Comparison of ENCODE assay signal across 15 cellular contexts in the genomic region with DNA sequence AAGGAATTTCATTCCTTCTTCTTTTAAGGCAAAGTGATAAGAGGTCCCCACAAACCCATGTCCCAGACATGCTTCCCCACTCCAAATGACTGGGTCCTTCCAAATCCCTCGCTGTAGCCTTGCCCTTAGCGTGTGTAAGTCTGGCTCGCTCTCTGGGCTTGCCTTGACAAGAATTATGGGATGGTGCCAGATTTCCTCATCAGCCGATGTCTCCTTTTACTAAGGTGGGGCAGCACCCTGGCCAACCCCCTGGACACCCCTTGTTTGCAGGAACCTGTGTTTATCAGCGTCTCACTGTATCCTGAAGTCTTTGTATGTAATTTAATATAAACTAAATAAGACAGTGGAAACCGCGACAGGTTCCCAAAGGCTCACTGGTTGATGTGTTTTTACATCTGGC.
DNase-seq lines count a peak whose midpoint lies in the region; TF ChIP-seq lines count a peak whose summit lies in the region.
"Had no signal": no experiment of that assay in that cellular context is flagged by ENCODE, and none has a peak within 500 bp of the region (broad histone marks: within the 10 kb centered on the region; RNA-seq: fewer than 3 reads in every experiment).

No MANE protein-coding gene starts in this region.

- no peaks in the 10 kb centered on the region for H4K20me1 ChIP-seq in mammary epithelial cell (ENCODE audit: insufficient read depth, low read length)
- H4K20me1 ChIP-seq in OCI-LY7 (ENCODE audit: insufficient read depth, low read length): no peaks in the 10 kb centered on the region

- no peak overlapping the region for H2BK12ac ChIP-seq in mesenchymal stem cell (ENCODE audit: low read length in 2 of 2)

- H3K23ac ChIP-seq in mesenchymal stem cell (ENCODE audit: low read length in 2 of 2): no peak overlapping the region

- H4K8ac ChIP-seq in mesenchymal stem cell (ENCODE audit: low read length): no peak overlapping the region

- dilution Hi-C loops in mammary epithelial cell (cut with HindIII; ENCODE audit: low sequenced_read_pairs): no loop called here

- peak overlapping the region; percentile 21 for H4K91ac ChIP-seq in mesenchymal stem cell (ENCODE audit: low read length)

- H3K14ac ChIP-seq in mesenchymal stem cell (ENCODE audit: low read length in 2 of 2): no peak overlapping the region

- no peak overlapping the region for H2AK5ac ChIP-seq in mesenchymal stem cell (ENCODE audit: low read length, severe bottlenecking)

- H3K9me3 ChIP-seq in mammary epithelial cell (replicated peaks; ENCODE audit: insufficient read depth, low read length) (no peaks in the 10 kb centered on the region), mesenchymal stem cell (ENCODE audit: control insufficient read depth, low read length) (no peaks in the 10 kb centered on the region), OCI-LY7 (ENCODE audit: low read length) (no peaks in the 10 kb centered on the region)

- H3K27ac ChIP-seq in mammary epithelial cell (ENCODE audit: insufficient read depth, low read depth, low read length): no peak overlapping the region
- H3K27ac ChIP-seq in mesenchymal stem cell (ENCODE audit: low read length, poor library complexity, severe bottlenecking): no peak overlapping the region
- H3K27ac ChIP-seq in OCI-LY7 (ENCODE audit: low read depth, low read length, poor library complexity, severe bottlenecking): no peak overlapping the region

- H3K79me1 ChIP-seq in mesenchymal stem cell (replicated peaks; ENCODE audit: low read length, poor library complexity, severe bottlenecking): no peaks in the 10 kb centered on the region

- no peak overlapping the region for H2BK5ac ChIP-seq in mesenchymal stem cell (ENCODE audit: low read depth, low read length, poor library complexity, severe bottlenecking)

- H3K9ac ChIP-seq in mammary epithelial cell (ENCODE audit: insufficient read depth, low read length): no peak overlapping the region
- no peak overlapping the region for H3K9ac ChIP-seq in mesenchymal stem cell (ENCODE audit: low read length)

- H2AFZ ChIP-seq in mammary epithelial cell (ENCODE audit: low read depth, low read length) (peak overlapping the region; percentile 25), mesenchymal stem cell (ENCODE audit: low read depth, low read length) (no peak overlapping the region), OCI-LY7 (ENCODE audit: low read length) (no peak overlapping the region)

- H3K9me2 ChIP-seq in OCI-LY7 (ENCODE audit: insufficient read depth, low read length): no peaks in the 10 kb centered on the region

- H3K4me1 ChIP-seq in mammary epithelial cell (ENCODE audit: insufficient read depth, low read length) (peaks cover 15% of the 10 kb centered on the region), mesenchymal stem cell (ENCODE audit: control insufficient read depth, insufficient read depth, low read depth, low read length) (no peaks in the 10 kb centered on the region), OCI-LY7 (ENCODE audit: insufficient read depth, low read length, poor library complexity, severe bottlenecking) (no peaks in the 10 kb centered on the region)

- BruUV-seq in mammary epithelial cell (replicated peaks; lab: Mats Ljungman, UMichigan): no TSS peak
- BruUV-seq in OCI-LY7 (replicated peaks; lab: Mats Ljungman, UMichigan): no TSS peak

- CTCF ChIA-PET in mammary epithelial cell (lab: Charles Lee; ENCODE audit: low non-redundant PET) (no interaction called here), OCI-LY7 (lab: Charles Lee; ENCODE audit: unreplicated experiment) (no interaction called here)

- DNase-seq in HPDE6-E6E7 (ENCODE audit: extremely low spot score): peak; percentile 38
- peak; percentile 72 for DNase-seq in NCI-H2171 treated with DMSO at 0.1 percent for 48 hours (lab: John Stamatoyannopoulos, UW)
- DNase-seq in mammary epithelial cell: peak; percentile 62
- DNase-seq in mesenchymal stem cell: no peak
- no peak for DNase-seq in LoVo (ENCODE audit: low spot score)
- no peak for DNase-seq in stimulated activated CD4-positive, alpha-beta T cell treated with anti-CD3 and anti-CD28 coated beads, Interleukin-4, amount 100 ng/mL, for 24 hours
- no peak for DNase-seq in OCI-LY7 (ENCODE audit: low spot score)
- DNase-seq: DND-41; GDM1; GOT3; NCI-H1092; NCI-H187; NCI-H2227 treated with DMSO at 0.1 percent for 48 hours; NCI-H524 treated with DMSO at 0.1 percent for 48 hours; NK-92 treated with Interleukin-12 subunit alpha and Interleukin-12 subunit beta, amount 100 ng/mL, for 24 hours had no signal

- in situ Hi-C loops in mammary epithelial cell (cut with MboI; ENCODE audit: low sequenced_read_pairs in 2 of 2): loop anchor here in 1 of 2 donors (25.0 kb wide), 1 partner anchor 330 kb away; no protein-coding TSS in a partner anchor

- H3K4ac ChIP-seq in mesenchymal stem cell (ENCODE audit: low read depth in 1 of 2, low read length in 2 of 2): no peak overlapping the region

- H3K4me2 ChIP-seq in mammary epithelial cell (ENCODE audit: insufficient read depth, low read depth, low read length) (peak overlapping the region; percentile 44), mesenchymal stem cell (ENCODE audit: low read length, poor library complexity, severe bottlenecking) (no peak overlapping the region), OCI-LY7 (ENCODE audit: low read length) (no peak overlapping the region)

- no peak overlapping the region for H2BK120ac ChIP-seq in mesenchymal stem cell (ENCODE audit: low read depth, low read length)

- no peak overlapping the region for H2BK15ac ChIP-seq in mesenchymal stem cell (ENCODE audit: low read depth, poor library complexity, severe bottlenecking)

- TF ChIP-seq CTCF in mammary epithelial cell (conservative IDR thresholded peaks at IDR 0.05 in 1 of 2, IDR thresholded peaks at IDR 0.05 in 1 of 2; ENCODE audit: extremely low read depth in 1 of 2, insufficient read depth in 1 of 2, low read depth in 1 of 2, low read length in 2 of 2) (no peak), OCI-LY7 (conservative IDR thresholded peaks at IDR 0.05; ENCODE audit: low read length) (no peak)

- H3K18ac ChIP-seq in mesenchymal stem cell (ENCODE audit: low read depth in 1 of 2, low read length in 2 of 2): peak overlapping the region in 1 of 2 experiments; percentile 40

- H3K4me3 ChIP-seq in mammary epithelial cell (replicated peaks in 1 of 3; ENCODE audit: insufficient read depth in 1 of 3, low read depth in 2 of 3, low read length in 3 of 3) (no peak overlapping the region), mesenchymal stem cell (ENCODE audit: insufficient read depth in 1 of 2, low read depth in 1 of 2, low read length in 2 of 2) (no peak overlapping the region), OCI-LY7 (ENCODE audit: low read depth, low read length, poor library complexity, severe bottlenecking) (no peak overlapping the region)

- H3K36me3 ChIP-seq in mammary epithelial cell (ENCODE audit: insufficient read depth, low read length): no peaks in the 10 kb centered on the region
- no peaks in the 10 kb centered on the region for H3K36me3 ChIP-seq in mesenchymal stem cell (ENCODE audit: control insufficient read depth in 1 of 2, insufficient read depth in 2 of 2, low read depth in 1 of 2, low read length in 2 of 2)
- no peaks in the 10 kb centered on the region for H3K36me3 ChIP-seq in OCI-LY7 (ENCODE audit: insufficient read depth, low read length)

- H3K79me2 ChIP-seq in mammary epithelial cell (ENCODE audit: insufficient read depth, low read length): no peaks in the 10 kb centered on the region
- no peaks in the 10 kb centered on the region for H3K79me2 ChIP-seq in OCI-LY7 (ENCODE audit: insufficient read depth, low read depth, low read length)

- POLR2A ChIA-PET in OCI-LY7 (lab: Charles Lee): no interaction called here

- H3K27me3 ChIP-seq in mammary epithelial cell (ENCODE audit: insufficient read depth, low read length) (no peaks in the 10 kb centered on the region), mesenchymal stem cell (ENCODE audit: control insufficient read depth in 1 of 2, insufficient read depth in 1 of 2, low read length in 2 of 2) (no peaks in the 10 kb centered on the region)

- intact Hi-C loops in mammary epithelial cell (cut with micrococcal nuclease) (no loop called here), OCI-LY7 (cut with micrococcal nuclease; ENCODE audit: unreplicated experiment) (no loop called here)

- 50% methylated on average over 7 of the region's 7 CpGs for WGBS in mammary epithelial cell (ENCODE audit: low coverage, missing lambda C conversion rate)
- WGBS in mesenchymal stem cell: 96% methylated on average over 6 of the region's 7 CpGs

Comparison
In these comparisons a context has a peak if more than half of its experiments do, and no peak if none do; other contexts are left out.
1. DNase-seq: peak in HPDE6-E6E7 (single experiment), NCI-H2171 treated with DMSO at 0.1 percent for 48 hours (single experiment) and mammary epithelial cell (single experiment); none in mesenchymal stem cell (single experiment), LoVo (single experiment), stimulated activated CD4-positive, alpha-beta T cell treated with anti-CD3 and anti-CD28 coated beads, Interleukin-4, amount 100 ng/mL, for 24 hours (single experiment) and OCI-LY7 (single experiment).